In genomic region chr4:61175495-61175894, GRCh38 we compare ENCODE assay signal across 31 cellular contexts. TPM values are rescaled to one million over a fixed set of nuclear protein-coding genes. Genes with fewer than 3 reads are reported as not detected.
A peak's percentile ranks its signal among the peaks of the same experiment; 100 is the strongest.
DNase-seq lines count a peak whose midpoint lies in the region; ATAC-seq and TF ChIP-seq lines count a peak whose summit lies in the region.
"Had no signal": no experiment of that assay in that cellular context is flagged by ENCODE, and none has a peak within 500 bp of the region (broad histone marks: within the 10 kb centered on the region; RNA-seq: fewer than 3 reads in every experiment).

No MANE protein-coding gene starts in this region.

- CTCF ChIA-PET in HEK293 (lab: Yijun Ruan, JAX): no interaction called here

- H3K27me3 ChIP-seq in SU-DHL-6 (ENCODE audit: low read length): no peaks in the 10 kb centered on the region
- H3K27me3 ChIP-seq in upper lobe of left lung: no peaks in the 10 kb centered on the region
- H3K27me3 ChIP-seq: BE2C; BLaER1; BLaER1 treated with 17β-estradiol and CSF1 and Interleukin-3, amounts not matched to agents 10 nM and 100 nM had no signal

- H3K4me2 ChIP-seq in SU-DHL-6 (ENCODE audit: low read depth, low read length, poor library complexity, severe bottlenecking): no peak overlapping the region
- H3K4me2 ChIP-seq: A549; BLaER1; BLaER1 treated with 17β-estradiol and CSF1 and Interleukin-3, amounts not matched to agents 10 nM and 100 nM had no signal

- H3K27ac ChIP-seq in HEK293 (ENCODE audit: extremely low read depth, low read depth, low read length) (no peak overlapping the region), SU-DHL-6 (ENCODE audit: low read depth, low read length) (no peak overlapping the region), upper lobe of left lung (no peak overlapping the region)
- H3K27ac ChIP-seq: 22Rv1; A549; BLaER1; BLaER1 treated with 17β-estradiol and CSF1 and Interleukin-3, amounts not matched to agents 10 nM and 100 nM; C4-2B had no signal

- H3K36me3 ChIP-seq in HEK293 (ENCODE audit: control insufficient read depth in 2 of 2, insufficient read depth in 1 of 2, low read length in 2 of 2) (no peaks in the 10 kb centered on the region), SU-DHL-6 (ENCODE audit: low read length) (no peaks in the 10 kb centered on the region), upper lobe of left lung (no peaks in the 10 kb centered on the region)
- H3K36me3 ChIP-seq: BE2C; BLaER1; BLaER1 treated with 17β-estradiol and CSF1 and Interleukin-3, amounts not matched to agents 10 nM and 100 nM had no signal

- WGBS in upper lobe of left lung, 2 donors: 86 to 93% methylated on average over 1 of the region's 1 CpG

- TF ChIP-seq EP300 in upper lobe of left lung (IDR thresholded peaks at IDR 0.05): no peak

- H4K20me1 ChIP-seq in SU-DHL-6 (ENCODE audit: low read depth, low read length): no peaks in the 10 kb centered on the region
- H4K20me1 ChIP-seq: BLaER1; BLaER1 treated with 17β-estradiol and CSF1 and Interleukin-3, amounts not matched to agents 10 nM and 100 nM had no signal

- H3K9me2 ChIP-seq in SU-DHL-6 (replicated peaks; ENCODE audit: insufficient read depth, low read length): no peaks in the 10 kb centered on the region

- no peaks in the 10 kb centered on the region for H3K79me2 ChIP-seq in SU-DHL-6 (ENCODE audit: insufficient read depth, low read length)

- H3K9me3 ChIP-seq in HEK293 (ENCODE audit: control insufficient read depth, insufficient read depth, low read depth, low read length): no peaks in the 10 kb centered on the region
- H3K9me3 ChIP-seq in SU-DHL-6 (ENCODE audit: insufficient read depth, low read length): no peaks in the 10 kb centered on the region
- no peaks in the 10 kb centered on the region for H3K9me3 ChIP-seq in upper lobe of left lung
- H3K9me3 ChIP-seq: A549; BE2C; BLaER1; BLaER1 treated with 17β-estradiol and CSF1 and Interleukin-3, amounts not matched to agents 10 nM and 100 nM; Caco-2 had no signal

- TF ChIP-seq CTCF in HEK293 (tag by site-specific recombination; IDR thresholded peaks at IDR 0.05): no peak
- TF ChIP-seq CTCF in SU-DHL-6 (IDR thresholded peaks at IDR 0.05; ENCODE audit: insufficient read depth, low read length, poor library complexity, severe bottlenecking): no peak
- no peak for TF ChIP-seq CTCF in upper lobe of left lung (IDR thresholded peaks at IDR 0.05)

- H3F3A ChIP-seq in SU-DHL-6 (ENCODE audit: insufficient read depth): no peaks in the 10 kb centered on the region

- H2AFZ ChIP-seq in SU-DHL-6 (ENCODE audit: low read depth, low read length, severe bottlenecking): peak overlapping the region; percentile 19

- ATAC-seq in upper lobe of left lung (ENCODE audit: low FRiP score in 2 of 2): no peak
- ATAC-seq: A549; CD8-positive, alpha-beta T cell had no signal

- no peaks in the 10 kb centered on the region for H3K4me1 ChIP-seq in HEK293 (ENCODE audit: control insufficient read depth, insufficient read depth, low read length)
- H3K4me1 ChIP-seq in upper lobe of left lung: no peaks in the 10 kb centered on the region
- H3K4me1 ChIP-seq: A549; BE2C; BLaER1; BLaER1 treated with 17β-estradiol and CSF1 and Interleukin-3, amounts not matched to agents 10 nM and 100 nM had no signal

- no peak for TF ChIP-seq POLR2A in upper lobe of left lung (IDR thresholded peaks at IDR 0.05)

- H3K4me3 ChIP-seq in HEK293 (ENCODE audit: low read depth, low read length): no peak overlapping the region
- H3K4me3 ChIP-seq in SU-DHL-6 (ENCODE audit: insufficient read depth, low read length, poor library complexity, severe bottlenecking): no peak overlapping the region
- H3K4me3 ChIP-seq in upper lobe of left lung: no peak overlapping the region
- H3K4me3 ChIP-seq: A549; BLaER1; BLaER1 treated with 17β-estradiol and CSF1 and Interleukin-3, amounts not matched to agents 10 nM and 100 nM had no signal

- POLR2A ChIA-PET in HEK293 (lab: Yijun Ruan, JAX): no interaction called here

- no peak overlapping the region for H3K9ac ChIP-seq in SU-DHL-6 (ENCODE audit: low read length)
- H3K9ac ChIP-seq: BLaER1; BLaER1 treated with 17β-estradiol and CSF1 and Interleukin-3, amounts not matched to agents 10 nM and 100 nM had no signal

- DNase-seq in upper lobe of left lung: no peak
- DNase-seq in NK-92 treated with Interleukin-12 subunit alpha and Interleukin-12 subunit beta, amount 100 ng/mL, for 24 hours (lab: John Stamatoyannopoulos, UW): no peak
- DNase-seq: 8988T; ACHN; AML-193; BE2C; C1 segment of cervical spinal cord; Caco-2; Calu3; CD4-positive, alpha-beta memory T cell; CD4-positive, alpha-beta T cell; CD4-positive, CD25-positive, alpha-beta regulatory T cell; CD8-positive, alpha-beta memory T cell; CD8-positive, alpha-beta T cell; COR-L47; DMS 273 treated with DMSO at 0.1 percent for 48 hours; DMS153; DMS53; DMS79; DMS79 treated with DMSO at 0.1 percent for 48 hours; DND-41; EL had no signal

TF ChIP-seq in HEK293, 187 proteins besides CTCF, POLR2A, EP300 and RAD21:
- TF ChIP-seq SCRT2 (tag by site-specific recombination; IDR thresholded peaks at IDR 0.05): no peak
- peak; percentile 97 for TF ChIP-seq ZNF510 (tag by site-specific recombination; IDR thresholded peaks at IDR 0.05; ENCODE audit: insufficient replicate concordance)
- no peak for TF ChIP-seq ZNF677 (tag by site-specific recombination; IDR thresholded peaks at IDR 0.05)
- no peak for TF ChIP-seq ZNF530 (tag by site-specific recombination; IDR thresholded peaks at IDR 0.05; ENCODE audit: low read depth)

RNA-seq across cellular contexts. Expression of gene ADGRL3, which starts 24.6 kb away (rescaled TPM):
- 1 to 10 TPM; 1.0 to 8.5 (median 2.9) TPM for total RNA-seq in upper lobe of left lung
- total RNA-seq: A673; B cell; CD4-positive, alpha-beta memory T cell; CD4-positive, alpha-beta T cell; CD4-positive, CD25-positive, alpha-beta regulatory T cell; CD8-positive, alpha-beta memory T cell; CD8-positive, alpha-beta T cell had no signal
